13 cellular contexts compared by ENCODE assay signal in genomic region chr13:20116213-20116612, GRCh38. TPM values are rescaled to one million over a fixed set of nuclear protein-coding genes. Genes with fewer than 3 reads are reported as not detected.
"Had no signal": no experiment of that assay in that cellular context is flagged by ENCODE, and none has a peak within 500 bp of the region (broad histone marks: within the 10 kb centered on the region; RNA-seq: fewer than 3 reads in every experiment).

No MANE protein-coding gene starts in this region.

- H3K36me3 Mint-ChIP-seq: activated naive CD8-positive, alpha-beta T cell treated with anti-CD3 and anti-CD28 coated beads, Interleukin-2, amount 10 ng/mL, durations not matched to agents 7 days and 5 days; memory B cell had no signal

- H3K27me3 ChIP-seq: ascending aorta, heart left ventricle, right atrium auricular region, tibial artery, vagina had no signal

- H3K36me3 ChIP-seq: ascending aorta, heart left ventricle, left lung, right atrium auricular region, tibial artery, vagina had no signal

- DNase-seq: activated CD4-positive, alpha-beta memory T cell treated with anti-CD3 and anti-CD28 coated beads, Interleukin-2, amount 10 ng/mL, durations not matched to agents 7 days and 5 days; activated naive CD8-positive, alpha-beta T cell treated with anti-CD3 and anti-CD28 coated beads, Interleukin-2, amount 10 ng/mL, durations not matched to agents 7 days and 5 days; activated T-cell treated with anti-CD3 and anti-CD28 coated beads, Interleukin-2, amount 50 U/mL, for 48 hours; foreskin melanocyte; heart left ventricle; islet precursor cell; left lung; small intestine; tibial artery had no signal

- H3K9me3 ChIP-seq: ascending aorta, heart left ventricle, left lung, right atrium auricular region, tibial artery, vagina had no signal

- H3K27ac Mint-ChIP-seq: activated CD4-positive, alpha-beta memory T cell treated with anti-CD3 and anti-CD28 coated beads, Interleukin-2, amount 10 ng/mL, durations not matched to agents 7 days and 5 days; activated naive CD8-positive, alpha-beta T cell treated with anti-CD3 and anti-CD28 coated beads, Interleukin-2, amount 10 ng/mL, durations not matched to agents 7 days and 5 days; memory B cell had no signal

- H3K9me3 Mint-ChIP-seq: activated CD4-positive, alpha-beta memory T cell treated with anti-CD3 and anti-CD28 coated beads, Interleukin-2, amount 10 ng/mL, durations not matched to agents 7 days and 5 days; activated naive CD8-positive, alpha-beta T cell treated with anti-CD3 and anti-CD28 coated beads, Interleukin-2, amount 10 ng/mL, durations not matched to agents 7 days and 5 days; memory B cell had no signal

- H3K4me3 ChIP-seq: ascending aorta, heart left ventricle, left lung, right atrium auricular region, tibial artery, vagina had no signal

- ATAC-seq: heart left ventricle, left lung had no signal

- H3K27ac ChIP-seq: ascending aorta, heart left ventricle, left lung, right atrium auricular region, tibial artery, vagina had no signal

- H3K27me3 Mint-ChIP-seq: activated CD4-positive, alpha-beta memory T cell treated with anti-CD3 and anti-CD28 coated beads, Interleukin-2, amount 10 ng/mL, durations not matched to agents 7 days and 5 days had no signal

- H3K4me1 ChIP-seq: ascending aorta had no signal

- H3K4me3 Mint-ChIP-seq: activated CD4-positive, alpha-beta memory T cell treated with anti-CD3 and anti-CD28 coated beads, Interleukin-2, amount 10 ng/mL, durations not matched to agents 7 days and 5 days; activated naive CD8-positive, alpha-beta T cell treated with anti-CD3 and anti-CD28 coated beads, Interleukin-2, amount 10 ng/mL, durations not matched to agents 7 days and 5 days; memory B cell had no signal

RNA-seq across cellular contexts. Expression of gene GJA3, which starts 44.6 kb away (rescaled TPM):
- total RNA-seq: ascending aorta, vagina had no signal
